ENCODE assay signal across 20 cellular contexts in genomic region chr19:30254214-30254613, GRCh38.
"Had no signal": no experiment of that assay in that cellular context is flagged by ENCODE, and none has a peak within 500 bp of the region (broad histone marks: within the 10 kb centered on the region; RNA-seq: fewer than 3 reads in every experiment).

No MANE protein-coding gene starts in this region.

- ATAC-seq: activated CD8-positive, alpha-beta T cell treated with anti-CD3 and anti-CD28 coated beads, Interleukin-2, amount 10 ng/mL, durations not matched to agents 7 days and 5 days; activated naive CD4-positive, alpha-beta T cell treated with anti-CD3 and anti-CD28 coated beads, Interleukin-2, amount 50 U/mL, for 72 hours; activated T-helper 17 cell treated with anti-CD3 and anti-CD28 coated beads, Interleukin-2, amount 50 U/mL, for 72 hours; esophagus mucosa; left lobe of liver; lower lobe of right lung; naive thymus-derived CD4-positive, alpha-beta T cell had no signal

- H3K27ac ChIP-seq: ascending aorta, brain microvascular endothelial cell, lower lobe of right lung, prostate gland, spleen, thyroid gland, VCaP had no signal

- DNase-seq: activated CD4-positive, alpha-beta T cell treated with anti-CD3 and anti-CD28 coated beads for 1 hour; activated CD4-positive, alpha-beta T cell treated with anti-CD3 and anti-CD28 coated beads, Interleukin-2, amount 50 U/mL, for 1 hour; activated CD8-positive, alpha-beta T cell treated with anti-CD3 and anti-CD28 coated beads, Interleukin-2, amount 10 ng/mL, durations not matched to agents 7 days and 5 days; brain microvascular endothelial cell; dermis blood vessel endothelial cell; effector memory CD4-positive, alpha-beta T cell; kidney; lower lobe of right lung; naive thymus-derived CD4-positive, alpha-beta T cell; spleen; stimulated activated CD4-positive, alpha-beta T cell treated with anti-CD3 and anti-CD28 coated beads, Interleukin-4, amount 100 ng/mL, for 1 hour; stimulated activated naive CD4-positive, alpha-beta T cell; thyroid gland had no signal

- H3K4me1 ChIP-seq: ascending aorta, lower lobe of right lung, prostate gland, spleen, thyroid gland had no signal

- H3K36me3 ChIP-seq: ascending aorta, brain microvascular endothelial cell, lower lobe of right lung, prostate gland, spleen, thyroid gland had no signal

- H3K4me3 ChIP-seq: ascending aorta, lower lobe of right lung, prostate gland, spleen, thyroid gland had no signal

- H3K27me3 ChIP-seq: ascending aorta, brain microvascular endothelial cell, thyroid gland had no signal

- H3K9me3 ChIP-seq: ascending aorta, lower lobe of right lung, prostate gland, spleen, thyroid gland had no signal
